ENCODE assay signal across 1 cellular context in genomic region chr20:50269111-50270033, GRCh38.
TF ChIP-seq lines count a peak whose summit lies in the region.

No MANE protein-coding gene starts in this region.

TF ChIP-seq in HepG2, 621 proteins besides CTCF, POLR2A, EP300 and RAD21 (continued from another document):
- TF ChIP-seq, protein P1, sequence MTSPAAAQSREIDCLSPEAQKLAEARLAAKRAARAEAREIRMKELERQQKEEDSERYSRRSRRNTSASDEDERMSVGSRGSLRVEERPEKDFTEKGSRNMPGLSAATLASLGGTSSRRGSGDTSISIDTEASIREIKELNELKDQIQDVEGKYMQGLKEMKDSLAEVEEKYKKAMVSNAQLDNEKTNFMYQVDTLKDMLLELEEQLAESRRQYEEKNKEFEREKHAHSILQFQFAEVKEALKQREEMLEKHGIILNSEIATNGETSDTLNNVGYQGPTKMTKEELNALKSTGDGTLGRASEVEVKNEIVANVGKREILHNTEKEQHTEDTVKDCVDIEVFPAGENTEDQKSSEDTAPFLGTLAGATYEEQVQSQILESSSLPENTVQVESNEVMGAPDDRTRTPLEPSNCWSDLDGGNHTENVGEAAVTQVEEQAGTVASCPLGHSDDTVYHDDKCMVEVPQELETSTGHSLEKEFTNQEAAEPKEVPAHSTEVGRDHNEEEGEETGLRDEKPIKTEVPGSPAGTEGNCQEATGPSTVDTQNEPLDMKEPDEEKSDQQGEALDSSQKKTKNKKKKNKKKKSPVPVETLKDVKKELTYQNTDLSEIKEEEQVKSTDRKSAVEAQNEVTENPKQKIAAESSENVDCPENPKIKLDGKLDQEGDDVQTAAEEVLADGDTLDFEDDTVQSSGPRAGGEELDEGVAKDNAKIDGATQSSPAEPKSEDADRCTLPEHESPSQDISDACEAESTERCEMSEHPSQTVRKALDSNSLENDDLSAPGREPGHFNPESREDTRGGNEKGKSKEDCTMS (CRISPR knock-in tag; conservative IDR thresholded peaks at IDR 0.05), result no peak
- TF ChIP-seq KAT2B (IDR thresholded peaks at IDR 0.05; ENCODE audit: borderline replicate concordance, low read depth, low read length) (no peak), GABPB1 (CRISPR knock-in tag; IDR thresholded peaks at IDR 0.05) (peak; percentile 14; the same call in 1 of the 2 replicates), ZNF224 (CRISPR knock-in tag; IDR thresholded peaks at IDR 0.05) (no peak), RBAK (CRISPR knock-in tag; IDR thresholded peaks at IDR 0.05) (no peak), ZBTB38 (CRISPR knock-in tag; IDR thresholded peaks at IDR 0.05) (peak; percentile 15; the same call in 1 of the 2 replicates), E2F5 (CRISPR knock-in tag; conservative IDR thresholded peaks at IDR 0.05) (peak; percentile 60; the same call in 1 of the 2 replicates), KDM3A (CRISPR knock-in tag; IDR thresholded peaks at IDR 0.05; ENCODE audit: low read depth) (peak; percentile 48; the same call in 1 of the 2 replicates), ZKSCAN8 (CRISPR knock-in tag; IDR thresholded peaks at IDR 0.05; ENCODE audit: borderline replicate concordance) (no peak), DNMT1 (CRISPR knock-in tag; IDR thresholded peaks at IDR 0.05) (0 out of 2 replicates have a peak, but pooled peaks have one; percentile 52), LCORL (IDR thresholded peaks at IDR 0.05) (no peak), LCORL (CRISPR knock-in tag; IDR thresholded peaks at IDR 0.05) (peak; percentile 85), ZNF83 (CRISPR knock-in tag; IDR thresholded peaks at IDR 0.05; ENCODE audit: borderline replicate concordance) (0 out of 2 replicates have a peak, but pooled peaks have one; percentile 57), CHCHD3 (CRISPR knock-in tag; IDR thresholded peaks at IDR 0.05) (0 out of 2 replicates have a peak, but pooled peaks have one; percentile 34), KDM4B (CRISPR knock-in tag; IDR thresholded peaks at IDR 0.05) (no peak), SMAD1 (CRISPR knock-in tag; IDR thresholded peaks at IDR 0.05; ENCODE audit: borderline replicate concordance, low read depth) (peak; percentile 62; the same call in 1 of the 2 replicates), GATA4 (IDR thresholded peaks at IDR 0.05; ENCODE audit: borderline replicate concordance, low read depth) (no peak), NR1H2 (CRISPR knock-in tag; IDR thresholded peaks at IDR 0.05; ENCODE audit: borderline replicate concordance, low read depth) (no peak), ISL2 (CRISPR knock-in tag; IDR thresholded peaks at IDR 0.05) (no peak)
- TF ChIP-seq, protein P2, sequence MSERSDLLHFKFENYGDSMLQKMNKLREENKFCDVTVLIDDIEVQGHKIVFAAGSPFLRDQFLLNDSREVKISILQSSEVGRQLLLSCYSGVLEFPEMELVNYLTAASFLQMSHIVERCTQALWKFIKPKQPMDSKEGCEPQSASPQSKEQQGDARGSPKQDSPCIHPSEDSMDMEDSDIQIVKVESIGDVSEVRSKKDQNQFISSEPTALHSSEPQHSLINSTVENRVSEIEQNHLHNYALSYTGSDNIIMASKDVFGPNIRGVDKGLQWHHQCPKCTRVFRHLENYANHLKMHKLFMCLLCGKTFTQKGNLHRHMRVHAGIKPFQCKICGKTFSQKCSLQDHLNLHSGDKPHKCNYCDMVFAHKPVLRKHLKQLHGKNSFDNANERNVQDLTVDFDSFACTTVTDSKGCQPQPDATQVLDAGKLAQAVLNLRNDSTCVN (CRISPR knock-in tag; IDR thresholded peaks at IDR 0.05; ENCODE audit: borderline replicate concordance), result 0 out of 2 replicates have a peak, but pooled peaks have one; percentile 4
- TF ChIP-seq, protein P3, sequence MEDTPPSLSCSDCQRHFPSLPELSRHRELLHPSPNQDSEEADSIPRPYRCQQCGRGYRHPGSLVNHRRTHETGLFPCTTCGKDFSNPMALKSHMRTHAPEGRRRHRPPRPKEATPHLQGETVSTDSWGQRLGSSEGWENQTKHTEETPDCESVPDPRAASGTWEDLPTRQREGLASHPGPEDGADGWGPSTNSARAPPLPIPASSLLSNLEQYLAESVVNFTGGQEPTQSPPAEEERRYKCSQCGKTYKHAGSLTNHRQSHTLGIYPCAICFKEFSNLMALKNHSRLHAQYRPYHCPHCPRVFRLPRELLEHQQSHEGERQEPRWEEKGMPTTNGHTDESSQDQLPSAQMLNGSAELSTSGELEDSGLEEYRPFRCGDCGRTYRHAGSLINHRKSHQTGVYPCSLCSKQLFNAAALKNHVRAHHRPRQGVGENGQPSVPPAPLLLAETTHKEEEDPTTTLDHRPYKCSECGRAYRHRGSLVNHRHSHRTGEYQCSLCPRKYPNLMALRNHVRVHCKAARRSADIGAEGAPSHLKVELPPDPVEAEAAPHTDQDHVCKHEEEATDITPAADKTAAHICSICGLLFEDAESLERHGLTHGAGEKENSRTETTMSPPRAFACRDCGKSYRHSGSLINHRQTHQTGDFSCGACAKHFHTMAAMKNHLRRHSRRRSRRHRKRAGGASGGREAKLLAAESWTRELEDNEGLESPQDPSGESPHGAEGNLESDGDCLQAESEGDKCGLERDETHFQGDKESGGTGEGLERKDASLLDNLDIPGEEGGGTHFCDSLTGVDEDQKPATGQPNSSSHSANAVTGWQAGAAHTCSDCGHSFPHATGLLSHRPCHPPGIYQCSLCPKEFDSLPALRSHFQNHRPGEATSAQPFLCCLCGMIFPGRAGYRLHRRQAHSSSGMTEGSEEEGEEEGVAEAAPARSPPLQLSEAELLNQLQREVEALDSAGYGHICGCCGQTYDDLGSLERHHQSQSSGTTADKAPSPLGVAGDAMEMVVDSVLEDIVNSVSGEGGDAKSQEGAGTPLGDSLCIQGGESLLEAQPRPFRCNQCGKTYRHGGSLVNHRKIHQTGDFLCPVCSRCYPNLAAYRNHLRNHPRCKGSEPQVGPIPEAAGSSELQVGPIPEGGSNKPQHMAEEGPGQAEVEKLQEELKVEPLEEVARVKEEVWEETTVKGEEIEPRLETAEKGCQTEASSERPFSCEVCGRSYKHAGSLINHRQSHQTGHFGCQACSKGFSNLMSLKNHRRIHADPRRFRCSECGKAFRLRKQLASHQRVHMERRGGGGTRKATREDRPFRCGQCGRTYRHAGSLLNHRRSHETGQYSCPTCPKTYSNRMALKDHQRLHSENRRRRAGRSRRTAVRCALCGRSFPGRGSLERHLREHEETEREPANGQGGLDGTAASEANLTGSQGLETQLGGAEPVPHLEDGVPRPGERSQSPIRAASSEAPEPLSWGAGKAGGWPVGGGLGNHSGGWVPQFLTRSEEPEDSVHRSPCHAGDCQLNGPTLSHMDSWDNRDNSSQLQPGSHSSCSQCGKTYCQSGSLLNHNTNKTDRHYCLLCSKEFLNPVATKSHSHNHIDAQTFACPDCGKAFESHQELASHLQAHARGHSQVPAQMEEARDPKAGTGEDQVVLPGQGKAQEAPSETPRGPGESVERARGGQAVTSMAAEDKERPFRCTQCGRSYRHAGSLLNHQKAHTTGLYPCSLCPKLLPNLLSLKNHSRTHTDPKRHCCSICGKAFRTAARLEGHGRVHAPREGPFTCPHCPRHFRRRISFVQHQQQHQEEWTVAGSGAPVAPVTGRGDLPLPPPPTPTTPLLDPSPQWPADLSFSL (CRISPR knock-in tag; IDR thresholded peaks at IDR 0.05), result no peak
TF ChIP-seq in HepG2: peak in this region for 60.
